In the genomic region with DNA sequence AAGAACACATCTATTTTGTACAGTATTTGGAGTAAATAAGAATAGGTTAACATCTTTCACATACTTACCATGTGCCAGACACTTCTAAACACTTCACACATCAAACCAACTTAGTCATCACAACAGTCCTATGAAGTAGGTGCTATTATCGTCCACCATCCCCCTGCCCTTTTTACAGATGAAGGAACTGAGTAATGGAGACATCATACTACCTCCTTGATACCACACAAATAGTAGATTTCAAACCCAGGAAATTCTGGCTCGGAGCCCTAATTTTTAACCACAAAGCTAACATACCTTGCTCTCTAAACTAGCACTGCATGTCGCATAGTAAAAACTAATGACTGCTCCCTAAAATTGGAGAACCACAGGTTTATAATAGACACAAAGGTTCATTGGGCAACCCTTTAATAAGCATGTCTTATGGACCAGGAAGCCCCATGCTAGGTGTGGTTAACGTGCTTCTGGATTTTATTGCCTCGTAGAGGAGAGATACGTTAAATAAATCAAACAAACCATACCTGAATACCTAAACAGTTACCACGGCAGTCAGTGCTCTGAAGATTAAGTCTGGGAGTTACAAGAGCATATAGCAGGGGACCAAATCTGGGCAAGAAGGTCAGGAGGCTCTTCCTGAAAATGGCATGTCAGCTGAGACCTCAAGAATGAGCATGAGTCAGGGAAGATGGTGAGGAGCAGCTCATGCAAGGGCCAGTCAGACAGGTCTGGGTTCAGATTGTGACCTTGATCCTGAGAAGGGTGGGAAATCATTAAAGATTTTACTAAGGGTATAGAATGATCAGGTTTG, we compare ENCODE assay signal across 13 cellular contexts. TPM values are rescaled to one million over a fixed set of nuclear protein-coding genes. Genes with fewer than 3 reads are reported as not detected.
DNase-seq lines count a peak whose midpoint lies in the region; ATAC-seq, FAIRE-seq and TF ChIP-seq lines count a peak whose summit lies in the region.
"Had no signal": no experiment of that assay in that cellular context is flagged by ENCODE, and none has a peak within 500 bp of the region (broad histone marks: within the 10 kb centered on the region; RNA-seq: fewer than 3 reads in every experiment).

No MANE protein-coding gene starts in this region.

- no peak overlapping the region for H3K23ac ChIP-seq in mesenchymal stem cell (ENCODE audit: low read length in 2 of 2)

- H2AK5ac ChIP-seq in mesenchymal stem cell (ENCODE audit: low read length, severe bottlenecking), result no peak overlapping the region

- peak overlapping the region; percentile 68 for H3K9ac ChIP-seq in mesenchymal stem cell (ENCODE audit: low read length)

- H3K4ac ChIP-seq in mesenchymal stem cell (ENCODE audit: low read depth in 1 of 2, low read length in 2 of 2), result peak overlapping the region in 1 of 2 experiments; percentile 3

- H3K27me3 ChIP-seq in mesenchymal stem cell (ENCODE audit: control insufficient read depth in 1 of 2, insufficient read depth in 1 of 2, low read length in 2 of 2), result no peaks in the 10 kb centered on the region
- H3K27me3 ChIP-seq: suprapubic skin had no signal

- DNase-seq in activated naive CD4-positive, alpha-beta T cell treated with anti-CD3 and anti-CD28 coated beads, Interleukin-2, amount 50 U/mL, for 72 hours (ENCODE audit: low spot score in 2 of 2), result no peak
- DNase-seq in activated naive CD4-positive, alpha-beta T cell (lab: John Stamatoyannopoulos, UW), result no peak
- DNase-seq in astrocyte of the spinal cord (ENCODE audit: low read depth, low spot score), result peak; percentile 60
- peak; percentile 79 for DNase-seq in mesenchymal stem cell
- peak; percentile 39 for DNase-seq in urothelium cell line (ENCODE audit: low spot score)
- no peak for DNase-seq in activated CD8-positive, alpha-beta memory T cell treated with anti-CD3 and anti-CD28 coated beads for 24 hours
- DNase-seq: ACHN; central memory CD4-positive, alpha-beta T cell; NCI-H69 had no signal

- H3K9me3 Mint-ChIP-seq in activated naive CD4-positive, alpha-beta T cell treated with anti-CD3 and anti-CD28 coated beads, Interleukin-2, amount 50 U/mL, for 72 hours, result no peaks in the 10 kb centered on the region

- H3K4me1 ChIP-seq in mesenchymal stem cell (ENCODE audit: control insufficient read depth, insufficient read depth, low read depth, low read length), result peaks cover 2% of the 10 kb centered on the region

- in situ Hi-C loops in astrocyte of the spinal cord (cut with HindIII; ENCODE audit: low sequenced_read_pairs), result no loop called here

- no peak overlapping the region for H3K14ac ChIP-seq in mesenchymal stem cell (ENCODE audit: low read length in 2 of 2)

- no peak overlapping the region for H3K27ac Mint-ChIP-seq in activated naive CD4-positive, alpha-beta T cell treated with anti-CD3 and anti-CD28 coated beads, Interleukin-2, amount 50 U/mL, for 72 hours

- H4K8ac ChIP-seq in mesenchymal stem cell (ENCODE audit: low read length), result peak overlapping the region; percentile 2

- ATAC-seq in activated naive CD4-positive, alpha-beta T cell treated with anti-CD3 and anti-CD28 coated beads, Interleukin-2, amount 50 U/mL, for 72 hours, result peak; percentile 64 to 78
- ATAC-seq in HG02870 (IDR thresholded peaks at IDR 0.05; ENCODE audit: unreplicated experiment) (no peak), GM21381 (IDR thresholded peaks at IDR 0.05; ENCODE audit: unreplicated experiment) (no peak)

- H2BK12ac ChIP-seq in mesenchymal stem cell (ENCODE audit: low read length in 2 of 2), result no peak overlapping the region

- H3K4me2 ChIP-seq in mesenchymal stem cell (ENCODE audit: low read length, poor library complexity, severe bottlenecking), result no peak overlapping the region

- no peak overlapping the region for H2BK5ac ChIP-seq in mesenchymal stem cell (ENCODE audit: low read depth, low read length, poor library complexity, severe bottlenecking)

- H4K91ac ChIP-seq in mesenchymal stem cell (ENCODE audit: low read length), result peak overlapping the region; percentile 29

- 62% methylated on average over 7 of the region's 7 CpGs for WGBS in mesenchymal stem cell

- H3K4me3 ChIP-seq in astrocyte of the spinal cord (ENCODE audit: low read depth, low read length) (no peak overlapping the region), mesenchymal stem cell (ENCODE audit: insufficient read depth in 1 of 2, low read depth in 1 of 2, low read length in 2 of 2) (peak overlapping the region in 1 of 2 experiments; percentile 49)
- H3K4me3 ChIP-seq: suprapubic skin had no signal

- H3K36me3 ChIP-seq in mesenchymal stem cell (ENCODE audit: control insufficient read depth in 1 of 2, insufficient read depth in 2 of 2, low read depth in 1 of 2, low read length in 2 of 2), result no peaks in the 10 kb centered on the region
- H3K36me3 ChIP-seq: suprapubic skin had no signal

- H3K79me1 ChIP-seq in mesenchymal stem cell (replicated peaks; ENCODE audit: low read length, poor library complexity, severe bottlenecking), result no peaks in the 10 kb centered on the region

- no peak for FAIRE-seq in urothelium cell line (lab: Jason Lieb, UNC)
- FAIRE-seq: GM18507 had no signal

- H2AFZ ChIP-seq in mesenchymal stem cell (ENCODE audit: low read depth, low read length), result no peak overlapping the region

- H2BK120ac ChIP-seq in mesenchymal stem cell (ENCODE audit: low read depth, low read length), result no peak overlapping the region

- H3K27ac ChIP-seq in mesenchymal stem cell (ENCODE audit: low read length, poor library complexity, severe bottlenecking), result no peak overlapping the region

- H2BK15ac ChIP-seq in mesenchymal stem cell (ENCODE audit: low read depth, poor library complexity, severe bottlenecking), result peak overlapping the region; percentile 20

- H3K18ac ChIP-seq in mesenchymal stem cell (ENCODE audit: low read depth in 1 of 2, low read length in 2 of 2), result peak overlapping the region in 1 of 2 experiments; percentile 19

- H3K9me3 ChIP-seq in mesenchymal stem cell (ENCODE audit: control insufficient read depth, low read length), result no peaks in the 10 kb centered on the region
- H3K9me3 ChIP-seq: suprapubic skin had no signal

- TF ChIP-seq CTCF in astrocyte of the spinal cord (IDR thresholded peaks at IDR 0.05; ENCODE audit: low read depth, low read length), result no peak

- no peaks in the 10 kb centered on the region for H3K36me3 Mint-ChIP-seq in activated naive CD4-positive, alpha-beta T cell treated with anti-CD3 and anti-CD28 coated beads, Interleukin-2, amount 50 U/mL, for 72 hours

RNA-seq across cellular contexts. Expression of gene ZNF366, which starts 4.4 kb away (rescaled TPM):
- total RNA-seq in activated naive CD4-positive, alpha-beta T cell treated with anti-CD3 and anti-CD28 coated beads, Interleukin-2, amount 50 U/mL, for 72 hours, result not detected
- 0.03 TPM for polyA plus RNA-seq in mesenchymal stem cell (2013, experiment 1 of 2)
- polyA plus RNA-seq in mesenchymal stem cell (2013, experiment 2 of 2), result 0.03 TPM

Comparison
In these comparisons a context has a peak if more than half of its experiments do, and no peak if none do; other contexts are left out.
1. ATAC-seq: peak in activated naive CD4-positive, alpha-beta T cell treated with anti-CD3 and anti-CD28 coated beads, Interleukin-2, amount 50 U/mL, for 72 hours (2 of 2); none in HG02870 (single experiment) and GM21381 (single experiment).
2. DNase-seq: peak in astrocyte of the spinal cord (single experiment), mesenchymal stem cell (single experiment) and urothelium cell line (single experiment); none in activated naive CD4-positive, alpha-beta T cell treated with anti-CD3 and anti-CD28 coated beads, Interleukin-2, amount 50 U/mL, for 72 hours (0 of 2), activated naive CD4-positive, alpha-beta T cell (0 of 4) and activated CD8-positive, alpha-beta memory T cell treated with anti-CD3 and anti-CD28 coated beads for 24 hours (single experiment).